Comparison of ENCODE assay signal across 29 cellular contexts in genomic region chr4:96228463-96228862, GRCh38.
DNase-seq lines count a peak whose midpoint lies in the region; ATAC-seq and TF ChIP-seq lines count a peak whose summit lies in the region.
"Had no signal": no experiment of that assay in that cellular context is flagged by ENCODE, and none has a peak within 500 bp of the region (broad histone marks: within the 10 kb centered on the region; RNA-seq: fewer than 3 reads in every experiment).

No MANE protein-coding gene starts in this region.

- H3K4me3 Mint-ChIP-seq in WTC11 = no peak overlapping the region
- H3K4me3 Mint-ChIP-seq: activated naive CD8-positive, alpha-beta T cell treated with anti-CD3 and anti-CD28 coated beads, Interleukin-2, amount 50 U/mL, for 24 hours; CD4-positive, alpha-beta T cell; neural progenitor cell; stimulated activated naive CD8-positive, alpha-beta T cell treated with anti-CD3 and anti-CD28 coated beads, Interleukin-15, Interleukin-2, amounts not matched to agents 100 ng/mL and 50 ng/mL, for 24 hours; T-helper 1 cell treated with Interleukin-12 subunit alpha and Interleukin-12 subunit beta and Interleukin-4 antibody, amounts not matched to agents 30 μg/mL and 1 μg/mL, for 36 hours had no signal

- no peak for TF ChIP-seq CTCF in HCT116 (IDR thresholded peaks at IDR 0.05 in 2 of 3, conservative IDR thresholded peaks at IDR 0.05 in 1 of 3; ENCODE audit: borderline replicate concordance in 1 of 3, insufficient read depth in 1 of 3, low read depth in 2 of 3, low read length in 2 of 3)
- TF ChIP-seq CTCF in WTC11 (IDR thresholded peaks at IDR 0.05) = no peak
- no peak for TF ChIP-seq CTCF in coronary artery (IDR thresholded peaks at IDR 0.05)

- DNase-seq in COLO829 (ENCODE audit: low spot score) = peak; percentile 2
- no peak for DNase-seq in HCT116 (ENCODE audit: low read depth, low spot score)
- DNase-seq in WTC11 (ENCODE audit: low spot score) = no peak
- DNase-seq in myocyte (ENCODE audit: low read depth) = peak; percentile 3
- no peak for DNase-seq in epidermal melanocyte (ENCODE audit: insufficient read length, low spot score)
- DNase-seq in coronary artery (ENCODE audit: low spot score) = no peak
- DNase-seq: activated CD4-positive, alpha-beta T cell treated with anti-CD3 and anti-CD28 coated beads, Interleukin-2, amount 50 U/mL, for 48 hours; activated CD4-positive, CD25-positive, alpha-beta regulatory T cell treated with anti-CD3 and anti-CD28 coated beads, Interleukin-2, amount 50 U/mL, for 72 hours; activated naive CD4-positive, alpha-beta T cell; activated naive CD8-positive, alpha-beta T cell treated with anti-CD3 and anti-CD28 coated beads, Interleukin-2, amount 50 U/mL, for 24 hours; CD4-positive, alpha-beta T cell; dorsolateral prefrontal cortex; EL; H7; NCI-H1436 treated with DMSO at 0.1 percent for 48 hours; NCI-H446; NCI-H774; posterior cingulate gyrus; right cardiac atrium; SK-N-SH; stimulated activated CD8-positive, alpha-beta memory T cell treated with anti-CD3 and anti-CD28 coated beads, Interleukin-4, amount 100 ng/mL, for 48 hours; testis had no signal

- no peaks in the 10 kb centered on the region for H3K36me3 ChIP-seq in HCT116 (ENCODE audit: control insufficient read depth in 1 of 2, insufficient read depth in 2 of 2, low read length in 2 of 2)
- H3K36me3 ChIP-seq: neural progenitor cell had no signal

- H3K79me2 ChIP-seq in HCT116 (ENCODE audit: insufficient read depth, low read length) = no peaks in the 10 kb centered on the region

- no TSS peak for BruUV-seq in HCT116 (replicated peaks; lab: Mats Ljungman, UMichigan)

- no peaks in the 10 kb centered on the region for H4K20me1 ChIP-seq in HCT116 (ENCODE audit: insufficient read depth)

- CTCF ChIA-PET in HCT116 (lab: Charles Lee) = no interaction called here
- CTCF ChIA-PET in WTC11 (lab: Charles Lee) = no interaction called here

- ATAC-seq in HCT116 (0 out of 2 replicates have a peak, but pooled peaks have one; percentile 46), WTC11 (peak; percentile 65), GM19351 (IDR thresholded peaks at IDR 0.05; ENCODE audit: unreplicated experiment) (no peak), GM19328 (IDR thresholded peaks at IDR 0.05; ENCODE audit: unreplicated experiment) (no peak)
- ATAC-seq: activated naive CD8-positive, alpha-beta T cell treated with anti-CD3 and anti-CD28 coated beads, Interleukin-2, amount 50 U/mL, for 24 hours; GM12878; right cardiac atrium had no signal

- no peak overlapping the region for H2AFZ ChIP-seq in HCT116 (ENCODE audit: low read depth, low read length, poor library complexity, severe bottlenecking)
- H2AFZ ChIP-seq: neural progenitor cell had no signal

- H3K27me3 ChIP-seq in HCT116 (ENCODE audit: insufficient read depth, low read length) = no peaks in the 10 kb centered on the region
- H3K27me3 ChIP-seq: dorsolateral prefrontal cortex, neural progenitor cell, testis had no signal

- H3K9me3 ChIP-seq in HCT116 (ENCODE audit: control insufficient read depth in 1 of 2, insufficient read depth in 1 of 2, low read depth in 1 of 2, low read length in 2 of 2) = no peaks in the 10 kb centered on the region
- H3K9me3 ChIP-seq: SK-N-SH, testis had no signal

- 0 out of 2 replicates have a peak, but pooled peaks cover 3% of the 10 kb centered on the region for H3K9me2 ChIP-seq in HCT116 (ENCODE audit: insufficient read depth)
- H3K9me2 ChIP-seq: SK-N-SH had no signal

- TF ChIP-seq POLR2A in HCT116 (IDR thresholded peaks at IDR 0.05; ENCODE audit: borderline replicate concordance, extremely low read depth, insufficient read depth, insufficient read length) = no peak

- POLR2A ChIA-PET in HCT116 (lab: Charles Lee) = no interaction called here
- POLR2A ChIA-PET in WTC11 (lab: Charles Lee) = no interaction called here

- H3K27ac Mint-ChIP-seq in WTC11 = no peak overlapping the region
- H3K27ac Mint-ChIP-seq: activated naive CD8-positive, alpha-beta T cell treated with anti-CD3 and anti-CD28 coated beads, Interleukin-2, amount 50 U/mL, for 24 hours; CD4-positive, alpha-beta T cell; neural progenitor cell; stimulated activated naive CD8-positive, alpha-beta T cell treated with anti-CD3 and anti-CD28 coated beads, Interleukin-15, Interleukin-2, amounts not matched to agents 100 ng/mL and 50 ng/mL, for 24 hours; T-helper 1 cell treated with Interleukin-12 subunit alpha and Interleukin-12 subunit beta and Interleukin-4 antibody, amounts not matched to agents 30 μg/mL and 1 μg/mL, for 36 hours had no signal

- H3K9ac ChIP-seq in HCT116 (ENCODE audit: low read length) = no peak overlapping the region
- H3K9ac ChIP-seq: neural progenitor cell, SK-N-SH had no signal

- intact Hi-C loops in HCT116 (cut with micrococcal nuclease) = no loop called here

- no peak overlapping the region for H3K4me3 ChIP-seq in HCT116 (replicated peaks in 1 of 2; ENCODE audit: low read depth in 1 of 2, low read length in 2 of 2)
- no peak overlapping the region for H3K4me3 ChIP-seq in coronary artery
- H3K4me3 ChIP-seq: dorsolateral prefrontal cortex, GM12878, neural progenitor cell, testis had no signal

- H3K27me3 Mint-ChIP-seq in WTC11 (ENCODE audit: low read depth) = no peaks in the 10 kb centered on the region
- H3K27me3 Mint-ChIP-seq: activated naive CD8-positive, alpha-beta T cell treated with anti-CD3 and anti-CD28 coated beads, Interleukin-2, amount 50 U/mL, for 24 hours; CD4-positive, alpha-beta T cell; stimulated activated naive CD8-positive, alpha-beta T cell treated with anti-CD3 and anti-CD28 coated beads, Interleukin-15, Interleukin-2, amounts not matched to agents 100 ng/mL and 50 ng/mL, for 24 hours had no signal

- H3K4me2 ChIP-seq in HCT116 (ENCODE audit: low read length) = no peak overlapping the region
- H3K4me2 ChIP-seq: neural progenitor cell, SK-N-SH had no signal

- peaks cover 19% of the 10 kb centered on the region for H3K4me1 Mint-ChIP-seq in WTC11
- H3K4me1 Mint-ChIP-seq: activated naive CD8-positive, alpha-beta T cell treated with anti-CD3 and anti-CD28 coated beads, Interleukin-2, amount 50 U/mL, for 24 hours; neural progenitor cell had no signal

- no peak for TF ChIP-seq RAD21 in HCT116 (IDR thresholded peaks at IDR 0.05; ENCODE audit: low read depth)

- no peaks in the 10 kb centered on the region; a peak in 1 of 4 replicates for H3K4me1 ChIP-seq in HCT116 (ENCODE audit: control insufficient read depth in 1 of 2, insufficient read depth in 2 of 2, low read length in 2 of 2)
- H3K4me1 ChIP-seq: neural progenitor cell, testis had no signal

- H3K9me3 Mint-ChIP-seq in WTC11 = peaks cover 37% of the 10 kb centered on the region
- H3K9me3 Mint-ChIP-seq: T-helper 1 cell treated with Interleukin-12 subunit alpha and Interleukin-12 subunit beta and Interleukin-4 antibody, amounts not matched to agents 30 μg/mL and 1 μg/mL, for 36 hours had no signal

- H3K27ac ChIP-seq in HCT116 (ENCODE audit: low read depth, low read length) = no peak overlapping the region
- H3K27ac ChIP-seq in coronary artery = no peak overlapping the region
- H3K27ac ChIP-seq: dorsolateral prefrontal cortex, neural progenitor cell, RWPE1, testis had no signal

- RAD21 ChIA-PET in HCT116 (lab: Charles Lee; ENCODE audit: low non-redundant PET in 1 of 2, low total read pairs in 2 of 2, uncharacterized antibody in 2 of 2, unreplicated experiment in 2 of 2) = no interaction called here

- peaks cover 26% of the 10 kb centered on the region for H3K36me3 Mint-ChIP-seq in WTC11
- H3K36me3 Mint-ChIP-seq: neural progenitor cell had no signal

TF ChIP-seq in HCT116, 20 proteins besides CTCF, POLR2A, EP300 and RAD21 (continues in another document):
- TF ChIP-seq ELF1 (IDR thresholded peaks at IDR 0.05; ENCODE audit: borderline replicate concordance, low read depth) (0 out of 2 replicates have a peak, but pooled peaks have one; percentile 14), JUND (IDR thresholded peaks at IDR 0.05) (no peak), CEBPB (IDR thresholded peaks at IDR 0.05; ENCODE audit: low read depth) (no peak), ZNF274 (IDR thresholded peaks at IDR 0.05; ENCODE audit: low read depth, low read length) (no peak)
- TF ChIP-seq, protein P1, sequence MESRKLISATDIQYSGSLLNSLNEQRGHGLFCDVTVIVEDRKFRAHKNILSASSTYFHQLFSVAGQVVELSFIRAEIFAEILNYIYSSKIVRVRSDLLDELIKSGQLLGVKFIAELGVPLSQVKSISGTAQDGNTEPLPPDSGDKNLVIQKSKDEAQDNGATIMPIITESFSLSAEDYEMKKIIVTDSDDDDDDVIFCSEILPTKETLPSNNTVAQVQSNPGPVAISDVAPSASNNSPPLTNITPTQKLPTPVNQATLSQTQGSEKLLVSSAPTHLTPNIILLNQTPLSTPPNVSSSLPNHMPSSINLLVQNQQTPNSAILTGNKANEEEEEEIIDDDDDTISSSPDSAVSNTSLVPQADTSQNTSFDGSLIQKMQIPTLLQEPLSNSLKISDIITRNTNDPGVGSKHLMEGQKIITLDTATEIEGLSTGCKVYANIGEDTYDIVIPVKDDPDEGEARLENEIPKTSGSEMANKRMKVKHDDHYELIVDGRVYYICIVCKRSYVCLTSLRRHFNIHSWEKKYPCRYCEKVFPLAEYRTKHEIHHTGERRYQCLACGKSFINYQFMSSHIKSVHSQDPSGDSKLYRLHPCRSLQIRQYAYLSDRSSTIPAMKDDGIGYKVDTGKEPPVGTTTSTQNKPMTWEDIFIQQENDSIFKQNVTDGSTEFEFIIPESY (IDR thresholded peaks at IDR 0.05; ENCODE audit: extremely low read depth, insufficient replicate concordance, low read length) = no peak

Comparison
In these comparisons a context has a peak if more than half of its experiments do, and no peak if none do; other contexts are left out.
1. DNase-seq: peak in COLO829 (single experiment) and myocyte (single experiment); none in HCT116 (single experiment), WTC11 (single experiment), epidermal melanocyte (single experiment) and coronary artery (single experiment).
2. ATAC-seq: peak in HCT116 (single experiment) and WTC11 (single experiment); none in GM19351 (single experiment) and GM19328 (single experiment).